Comparison of ENCODE assay signal across 9 cellular contexts in genomic region chr13:46666727-46667456, GRCh38.
DNase-seq lines count a peak whose midpoint lies in the region; ATAC-seq and TF ChIP-seq lines count a peak whose summit lies in the region.
"Had no signal": no experiment of that assay in that cellular context is flagged by ENCODE, and none has a peak within 500 bp of the region (broad histone marks: within the 10 kb centered on the region; RNA-seq: fewer than 3 reads in every experiment).

No MANE protein-coding gene starts in this region.

- H3K9me2 ChIP-seq in OCI-LY1 (ENCODE audit: low read depth, low read length) (no peaks in the 10 kb centered on the region), Karpas-422 (replicated peaks; ENCODE audit: insufficient read depth, low read length) (no peaks in the 10 kb centered on the region)

- H3K4me1 Mint-ChIP-seq in T-helper 1 cell treated with Interleukin-12 subunit alpha and Interleukin-12 subunit beta and Interleukin-4 antibody, amounts not matched to agents 30 μg/mL and 1 μg/mL, for 36 hours (ENCODE audit: low read depth): peaks cover 51% of the 10 kb centered on the region
- peaks cover 42 to 66% of the 10 kb centered on the region in 2 donors for H3K4me1 Mint-ChIP-seq in stimulated activated naive B cell treated with anti-CD40 and anti-IgM and Interleukin-4, amounts not matched to agents 10 μg/mL and 1 μg/mL and 100 μg/mL, for 72 hours

- H3K27me3 Mint-ChIP-seq in T-helper 1 cell treated with Interleukin-12 subunit alpha and Interleukin-12 subunit beta and Interleukin-4 antibody, amounts not matched to agents 30 μg/mL and 1 μg/mL, for 36 hours (ENCODE audit: low read depth): no peaks in the 10 kb centered on the region
- H3K27me3 Mint-ChIP-seq in stimulated activated naive B cell treated with anti-CD40 and anti-IgM and Interleukin-4, amounts not matched to agents 10 μg/mL and 1 μg/mL and 100 μg/mL, for 72 hours: no peaks in the 10 kb centered on the region

- H3K4me2 ChIP-seq in OCI-LY1 (ENCODE audit: low read length) (peak overlapping the region; percentile 13; the same call in 1 of the 2 replicates), Karpas-422 (ENCODE audit: low read depth, low read length, poor library complexity, severe bottlenecking) (no peak overlapping the region)

- H3K27me3 ChIP-seq in OCI-LY1 (ENCODE audit: insufficient read depth, low read length): no peaks in the 10 kb centered on the region
- H3K27me3 ChIP-seq in cardiac muscle cell: no peaks in the 10 kb centered on the region
- H3K27me3 ChIP-seq in Karpas-422 (ENCODE audit: low read length): no peaks in the 10 kb centered on the region

- H3K4me3 ChIP-seq in OCI-LY1 (ENCODE audit: low read depth, low read length, poor library complexity, severe bottlenecking): no peak overlapping the region
- H3K4me3 ChIP-seq in cardiac muscle cell: no peak overlapping the region
- H3K4me3 ChIP-seq in Karpas-422 (ENCODE audit: low read length): no peak overlapping the region

- no peaks in the 10 kb centered on the region for H4K20me1 ChIP-seq in OCI-LY1 (ENCODE audit: insufficient read depth, low read length)
- H4K20me1 ChIP-seq in Karpas-422 (ENCODE audit: insufficient read depth, low read depth, low read length): 0 out of 2 replicates have a peak, but pooled peaks cover 7% of the 10 kb centered on the region

- H3K36me3 ChIP-seq in OCI-LY1 (ENCODE audit: insufficient read depth, low read length) (no peaks in the 10 kb centered on the region), cardiac muscle cell (no peaks in the 10 kb centered on the region), Karpas-422 (ENCODE audit: insufficient read depth, low read length) (no peaks in the 10 kb centered on the region)

- H3K4me3 Mint-ChIP-seq in T-helper 1 cell treated with Interleukin-12 subunit alpha and Interleukin-12 subunit beta and Interleukin-4 antibody, amounts not matched to agents 30 μg/mL and 1 μg/mL, for 36 hours: peak overlapping the region; percentile 67
- peak overlapping the region; percentile 56 to 65 for H3K4me3 Mint-ChIP-seq in stimulated activated naive B cell treated with anti-CD40 and anti-IgM and Interleukin-4, amounts not matched to agents 10 μg/mL and 1 μg/mL and 100 μg/mL, for 72 hours

- peaks cover 54% of the 10 kb centered on the region for H3K4me1 ChIP-seq in OCI-LY1 (ENCODE audit: insufficient read depth, low read length, severe bottlenecking)
- peaks cover 55% of the 10 kb centered on the region for H3K4me1 ChIP-seq in cardiac muscle cell (ENCODE audit: low read depth)
- H3K4me1 ChIP-seq in Karpas-422 (ENCODE audit: low read length): no peaks in the 10 kb centered on the region

- peak overlapping the region; percentile 72 for H3K27ac ChIP-seq in OCI-LY1 (ENCODE audit: low read depth, low read length, poor library complexity, severe bottlenecking)
- peak overlapping the region; percentile 79 for H3K27ac ChIP-seq in cardiac muscle cell
- H3K27ac ChIP-seq in Karpas-422 (ENCODE audit: low read length): no peak overlapping the region

- H3K36me3 Mint-ChIP-seq in T-helper 1 cell treated with Interleukin-12 subunit alpha and Interleukin-12 subunit beta and Interleukin-4 antibody, amounts not matched to agents 30 μg/mL and 1 μg/mL, for 36 hours (ENCODE audit: low read depth): peaks cover 20% of the 10 kb centered on the region
- peaks cover 8 to 25% of the 10 kb centered on the region in 2 donors for H3K36me3 Mint-ChIP-seq in stimulated activated naive B cell treated with anti-CD40 and anti-IgM and Interleukin-4, amounts not matched to agents 10 μg/mL and 1 μg/mL and 100 μg/mL, for 72 hours

- no peaks in the 10 kb centered on the region for H3F3A ChIP-seq in OCI-LY1 (ENCODE audit: insufficient read depth, low read length)

- no peak overlapping the region for H2AFZ ChIP-seq in OCI-LY1 (ENCODE audit: low read length)
- no peak overlapping the region for H2AFZ ChIP-seq in Karpas-422 (ENCODE audit: low read length)

- H3K79me2 ChIP-seq in OCI-LY1 (ENCODE audit: insufficient read depth, low read length) (no peaks in the 10 kb centered on the region), Karpas-422 (ENCODE audit: low read length) (no peaks in the 10 kb centered on the region)

- TF ChIP-seq CTCF in OCI-LY1 (IDR thresholded peaks at IDR 0.05; ENCODE audit: low read length): no peak
- peak; percentile 4 for TF ChIP-seq CTCF in cardiac muscle cell (IDR thresholded peaks at IDR 0.05; ENCODE audit: low read depth, low read length)

- H3K9ac ChIP-seq in OCI-LY1 (ENCODE audit: low read length): no peak overlapping the region
- no peak overlapping the region for H3K9ac ChIP-seq in Karpas-422 (ENCODE audit: low read length)

- no peaks in the 10 kb centered on the region for H3K9me3 ChIP-seq in OCI-LY1 (ENCODE audit: low read length)
- H3K9me3 ChIP-seq in cardiac muscle cell (ENCODE audit: low read depth): no peaks in the 10 kb centered on the region
- no peaks in the 10 kb centered on the region for H3K9me3 ChIP-seq in Karpas-422 (ENCODE audit: low read length)

- ATAC-seq in stimulated activated naive B cell treated with anti-CD40 and anti-IgM and Interleukin-4, amounts not matched to agents 10 μg/mL and 1 μg/mL and 100 μg/mL, for 72 hours (replicated peaks): peak; percentile 37 to 38

- peak overlapping the region; percentile 78 for H3K27ac Mint-ChIP-seq in T-helper 1 cell treated with Interleukin-12 subunit alpha and Interleukin-12 subunit beta and Interleukin-4 antibody, amounts not matched to agents 30 μg/mL and 1 μg/mL, for 36 hours
- H3K27ac Mint-ChIP-seq in stimulated activated naive B cell treated with anti-CD40 and anti-IgM and Interleukin-4, amounts not matched to agents 10 μg/mL and 1 μg/mL and 100 μg/mL, for 72 hours: peak overlapping the region; percentile 90

- no peak for DNase-seq in T-helper 1 cell
- DNase-seq in cardiac muscle cell (ENCODE audit: low read depth in 1 of 2, low spot score in 1 of 2): peak in 1 of 2 donors; percentile 66
- DNase-seq in stimulated activated naive B cell treated with anti-CD40 and anti-IgM and Interleukin-4, amounts not matched to agents 10 μg/mL and 1 μg/mL and 100 μg/mL, for 72 hours: no peak
- DNase-seq in UCSD-AML1 (lab: John Stamatoyannopoulos, UW; ENCODE audit: unreplicated experiment): no peak
- DNase-seq in NCI-H1417 (lab: John Stamatoyannopoulos, UW): no peak
- DNase-seq in Karpas-422: no peak
- DNase-seq: amygdala had no signal

- no peaks in the 10 kb centered on the region for H3K9me3 Mint-ChIP-seq in T-helper 1 cell treated with Interleukin-12 subunit alpha and Interleukin-12 subunit beta and Interleukin-4 antibody, amounts not matched to agents 30 μg/mL and 1 μg/mL, for 36 hours
- H3K9me3 Mint-ChIP-seq in stimulated activated naive B cell treated with anti-CD40 and anti-IgM and Interleukin-4, amounts not matched to agents 10 μg/mL and 1 μg/mL and 100 μg/mL, for 72 hours: no peaks in the 10 kb centered on the region
